In the genomic region with DNA sequence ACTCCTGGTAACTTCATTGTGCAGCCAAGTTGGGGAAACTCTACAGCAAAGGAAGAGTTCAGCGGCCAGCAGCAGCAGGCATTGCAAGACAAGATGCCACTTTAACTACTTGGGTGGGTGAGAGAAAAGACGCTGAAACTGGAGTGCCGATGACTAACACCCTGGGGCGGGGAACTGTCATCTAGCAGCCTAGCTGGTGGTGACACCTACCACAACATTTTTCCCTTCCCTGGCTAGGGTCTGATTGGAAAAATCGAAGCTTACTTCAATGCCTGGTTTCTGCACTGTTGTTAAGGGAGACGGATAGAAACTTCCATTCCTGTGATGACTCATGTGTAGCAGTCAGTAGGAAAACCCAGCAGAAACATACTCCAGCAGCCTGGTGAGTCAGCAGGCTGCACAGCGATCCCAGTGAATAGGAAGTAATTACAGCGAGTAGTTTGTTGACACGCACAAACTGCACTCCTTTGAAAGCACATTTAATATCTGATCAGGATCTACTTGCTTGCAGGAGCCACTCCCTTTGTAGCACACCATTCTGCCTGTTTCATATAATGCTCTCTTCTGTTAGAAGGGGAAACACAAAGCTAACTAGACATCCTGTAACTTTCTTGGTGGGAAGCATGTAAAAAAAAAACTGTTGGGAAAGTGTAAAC, we compare ENCODE assay signal across 1 cellular context.
TF ChIP-seq lines count a peak whose summit lies in the region.

No MANE protein-coding gene starts in this region.

TF ChIP-seq in HepG2, 621 proteins besides CTCF, POLR2A, EP300 and RAD21 (continued from another document and continues in another):
- TF ChIP-seq ZNF605 (CRISPR knock-in tag; IDR thresholded peaks at IDR 0.05): no peak
- peak; percentile 52; the same call in 1 of the 2 replicates for TF ChIP-seq ZBTB21 (CRISPR knock-in tag; IDR thresholded peaks at IDR 0.05)
- TF ChIP-seq CENPX (CRISPR knock-in tag; IDR thresholded peaks at IDR 0.05): no peak
- no peak for TF ChIP-seq ZNF256 (CRISPR knock-in tag; conservative IDR thresholded peaks at IDR 0.05)
- peak; percentile 77 for TF ChIP-seq ZNF614 (CRISPR knock-in tag; IDR thresholded peaks at IDR 0.05; ENCODE audit: borderline replicate concordance)
- TF ChIP-seq PAF1 (CRISPR knock-in tag; IDR thresholded peaks at IDR 0.05): no peak
- TF ChIP-seq ZSCAN30 (CRISPR knock-in tag; IDR thresholded peaks at IDR 0.05): no peak
- TF ChIP-seq ZSCAN25 (CRISPR knock-in tag; IDR thresholded peaks at IDR 0.05): no peak
- no peak for TF ChIP-seq AGO1 (IDR thresholded peaks at IDR 0.05; ENCODE audit: low read depth, low read length, poor library complexity, severe bottlenecking)
- no peak for TF ChIP-seq ZNF724P (CRISPR knock-in tag; IDR thresholded peaks at IDR 0.05; ENCODE audit: borderline replicate concordance)
- TF ChIP-seq ZNF556 (CRISPR knock-in tag; IDR thresholded peaks at IDR 0.05; ENCODE audit: borderline replicate concordance): no peak
- TF ChIP-seq, protein P1, sequence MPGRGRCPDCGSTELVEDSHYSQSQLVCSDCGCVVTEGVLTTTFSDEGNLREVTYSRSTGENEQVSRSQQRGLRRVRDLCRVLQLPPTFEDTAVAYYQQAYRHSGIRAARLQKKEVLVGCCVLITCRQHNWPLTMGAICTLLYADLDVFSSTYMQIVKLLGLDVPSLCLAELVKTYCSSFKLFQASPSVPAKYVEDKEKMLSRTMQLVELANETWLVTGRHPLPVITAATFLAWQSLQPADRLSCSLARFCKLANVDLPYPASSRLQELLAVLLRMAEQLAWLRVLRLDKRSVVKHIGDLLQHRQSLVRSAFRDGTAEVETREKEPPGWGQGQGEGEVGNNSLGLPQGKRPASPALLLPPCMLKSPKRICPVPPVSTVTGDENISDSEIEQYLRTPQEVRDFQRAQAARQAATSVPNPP (CRISPR knock-in tag; IDR thresholded peaks at IDR 0.05): no peak
- TF ChIP-seq ZNF121 (CRISPR knock-in tag; IDR thresholded peaks at IDR 0.05): no peak
- TF ChIP-seq ZNF432 (CRISPR knock-in tag; IDR thresholded peaks at IDR 0.05; ENCODE audit: borderline replicate concordance): no peak
- TF ChIP-seq, protein P2, sequence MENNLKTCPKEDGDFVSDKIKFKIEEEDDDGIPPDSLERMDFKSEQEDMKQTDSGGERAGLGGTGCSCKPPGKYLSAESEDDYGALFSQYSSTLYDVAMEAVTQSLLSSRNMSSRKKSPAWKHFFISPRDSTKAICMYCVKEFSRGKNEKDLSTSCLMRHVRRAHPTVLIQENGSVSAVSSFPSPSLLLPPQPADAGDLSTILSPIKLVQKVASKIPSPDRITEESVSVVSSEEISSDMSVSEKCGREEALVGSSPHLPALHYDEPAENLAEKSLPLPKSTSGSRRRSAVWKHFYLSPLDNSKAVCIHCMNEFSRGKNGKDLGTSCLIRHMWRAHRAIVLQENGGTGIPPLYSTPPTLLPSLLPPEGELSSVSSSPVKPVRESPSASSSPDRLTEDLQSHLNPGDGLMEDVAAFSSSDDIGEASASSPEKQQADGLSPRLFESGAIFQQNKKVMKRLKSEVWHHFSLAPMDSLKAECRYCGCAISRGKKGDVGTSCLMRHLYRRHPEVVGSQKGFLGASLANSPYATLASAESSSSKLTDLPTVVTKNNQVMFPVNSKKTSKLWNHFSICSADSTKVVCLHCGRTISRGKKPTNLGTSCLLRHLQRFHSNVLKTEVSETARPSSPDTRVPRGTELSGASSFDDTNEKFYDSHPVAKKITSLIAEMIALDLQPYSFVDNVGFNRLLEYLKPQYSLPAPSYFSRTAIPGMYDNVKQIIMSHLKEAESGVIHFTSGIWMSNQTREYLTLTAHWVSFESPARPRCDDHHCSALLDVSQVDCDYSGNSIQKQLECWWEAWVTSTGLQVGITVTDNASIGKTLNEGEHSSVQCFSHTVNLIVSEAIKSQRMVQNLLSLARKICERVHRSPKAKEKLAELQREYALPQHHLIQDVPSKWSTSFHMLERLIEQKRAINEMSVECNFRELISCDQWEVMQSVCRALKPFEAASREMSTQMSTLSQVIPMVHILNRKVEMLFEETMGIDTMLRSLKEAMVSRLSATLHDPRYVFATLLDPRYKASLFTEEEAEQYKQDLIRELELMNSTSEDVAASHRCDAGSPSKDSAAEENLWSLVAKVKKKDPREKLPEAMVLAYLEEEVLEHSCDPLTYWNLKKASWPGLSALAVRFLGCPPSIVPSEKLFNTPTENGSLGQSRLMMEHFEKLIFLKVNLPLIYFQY (CRISPR knock-in tag; IDR thresholded peaks at IDR 0.05; ENCODE audit: borderline replicate concordance): 0 out of 2 replicates have a peak, but pooled peaks have one; percentile 21
- no peak for TF ChIP-seq ZNF382 (CRISPR knock-in tag; IDR thresholded peaks at IDR 0.05; ENCODE audit: borderline replicate concordance)
- no peak for TF ChIP-seq MAZ (IDR thresholded peaks at IDR 0.05; ENCODE audit: borderline replicate concordance, low read depth, low read length)
- no peak for TF ChIP-seq MAZ (CRISPR knock-in tag; IDR thresholded peaks at IDR 0.05; ENCODE audit: low read depth)
- no peak for TF ChIP-seq SRY (CRISPR knock-in tag; IDR thresholded peaks at IDR 0.05)
- TF ChIP-seq TMF1 (CRISPR knock-in tag; IDR thresholded peaks at IDR 0.05; ENCODE audit: low read depth): no peak
- TF ChIP-seq, protein P3, sequence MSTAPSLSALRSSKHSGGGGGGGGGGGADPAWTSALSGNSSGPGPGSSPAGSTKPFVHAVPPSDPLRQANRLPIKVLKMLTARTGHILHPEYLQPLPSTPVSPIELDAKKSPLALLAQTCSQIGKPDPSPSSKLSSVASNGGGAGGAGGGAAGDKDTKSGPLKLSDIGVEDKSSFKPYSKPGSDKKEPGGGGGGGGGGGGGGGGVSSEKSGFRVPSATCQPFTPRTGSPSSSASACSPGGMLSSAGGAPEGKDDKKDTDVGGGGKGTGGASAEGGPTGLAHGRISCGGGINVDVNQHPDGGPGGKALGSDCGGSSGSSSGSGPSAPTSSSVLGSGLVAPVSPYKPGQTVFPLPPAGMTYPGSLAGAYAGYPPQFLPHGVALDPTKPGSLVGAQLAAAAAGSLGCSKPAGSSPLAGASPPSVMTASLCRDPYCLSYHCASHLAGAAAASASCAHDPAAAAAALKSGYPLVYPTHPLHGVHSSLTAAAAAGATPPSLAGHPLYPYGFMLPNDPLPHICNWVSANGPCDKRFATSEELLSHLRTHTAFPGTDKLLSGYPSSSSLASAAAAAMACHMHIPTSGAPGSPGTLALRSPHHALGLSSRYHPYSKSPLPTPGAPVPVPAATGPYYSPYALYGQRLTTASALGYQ (CRISPR knock-in tag; IDR thresholded peaks at IDR 0.05): no peak; the same call in 1 of the 2 replicates
- TF ChIP-seq, protein P4, sequence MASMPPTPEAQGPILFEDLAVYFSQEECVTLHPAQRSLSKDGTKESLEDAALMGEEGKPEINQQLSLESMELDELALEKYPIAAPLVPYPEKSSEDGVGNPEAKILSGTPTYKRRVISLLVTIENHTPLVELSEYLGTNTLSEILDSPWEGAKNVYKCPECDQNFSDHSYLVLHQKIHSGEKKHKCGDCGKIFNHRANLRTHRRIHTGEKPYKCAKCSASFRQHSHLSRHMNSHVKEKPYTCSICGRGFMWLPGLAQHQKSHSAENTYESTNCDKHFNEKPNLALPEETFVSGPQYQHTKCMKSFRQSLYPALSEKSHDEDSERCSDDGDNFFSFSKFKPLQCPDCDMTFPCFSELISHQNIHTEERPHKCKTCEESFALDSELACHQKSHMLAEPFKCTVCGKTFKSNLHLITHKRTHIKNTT (CRISPR knock-in tag; IDR thresholded peaks at IDR 0.05): no peak
- TF ChIP-seq NR3C1 (CRISPR knock-in tag; IDR thresholded peaks at IDR 0.05): no peak
- TF ChIP-seq AGO2 (optimal IDR thresholded peaks at IDR 0.05; ENCODE audit: low read depth, low read length): no peak
- peak; percentile 95 for TF ChIP-seq ETV5 (CRISPR knock-in tag; IDR thresholded peaks at IDR 0.05; ENCODE audit: borderline replicate concordance)
- TF ChIP-seq, protein P5, sequence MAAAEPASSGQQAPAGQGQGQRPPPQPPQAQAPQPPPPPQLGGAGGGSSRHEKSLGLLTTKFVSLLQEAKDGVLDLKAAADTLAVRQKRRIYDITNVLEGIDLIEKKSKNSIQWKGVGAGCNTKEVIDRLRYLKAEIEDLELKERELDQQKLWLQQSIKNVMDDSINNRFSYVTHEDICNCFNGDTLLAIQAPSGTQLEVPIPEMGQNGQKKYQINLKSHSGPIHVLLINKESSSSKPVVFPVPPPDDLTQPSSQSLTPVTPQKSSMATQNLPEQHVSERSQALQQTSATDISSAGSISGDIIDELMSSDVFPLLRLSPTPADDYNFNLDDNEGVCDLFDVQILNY (CRISPR knock-in tag; conservative IDR thresholded peaks at IDR 0.05): no peak
- TF ChIP-seq SUZ12 (IDR thresholded peaks at IDR 0.05; ENCODE audit: low read depth, low read length): no peak
- TF ChIP-seq HOXA3 (CRISPR knock-in tag; IDR thresholded peaks at IDR 0.05): peak; percentile 65
- TF ChIP-seq, protein P6, sequence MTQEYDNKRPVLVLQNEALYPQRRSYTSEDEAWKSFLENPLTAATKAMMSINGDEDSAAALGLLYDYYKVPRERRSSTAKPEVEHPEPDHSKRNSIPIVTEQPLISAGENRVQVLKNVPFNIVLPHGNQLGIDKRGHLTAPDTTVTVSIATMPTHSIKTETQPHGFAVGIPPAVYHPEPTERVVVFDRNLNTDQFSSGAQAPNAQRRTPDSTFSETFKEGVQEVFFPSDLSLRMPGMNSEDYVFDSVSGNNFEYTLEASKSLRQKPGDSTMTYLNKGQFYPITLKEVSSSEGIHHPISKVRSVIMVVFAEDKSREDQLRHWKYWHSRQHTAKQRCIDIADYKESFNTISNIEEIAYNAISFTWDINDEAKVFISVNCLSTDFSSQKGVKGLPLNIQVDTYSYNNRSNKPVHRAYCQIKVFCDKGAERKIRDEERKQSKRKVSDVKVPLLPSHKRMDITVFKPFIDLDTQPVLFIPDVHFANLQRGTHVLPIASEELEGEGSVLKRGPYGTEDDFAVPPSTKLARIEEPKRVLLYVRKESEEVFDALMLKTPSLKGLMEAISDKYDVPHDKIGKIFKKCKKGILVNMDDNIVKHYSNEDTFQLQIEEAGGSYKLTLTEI (CRISPR knock-in tag; conservative IDR thresholded peaks at IDR 0.05): no peak
- TF ChIP-seq ZNF446 (CRISPR knock-in tag; IDR thresholded peaks at IDR 0.05): no peak
- TF ChIP-seq ARHGAP35 (CRISPR knock-in tag; IDR thresholded peaks at IDR 0.05; ENCODE audit: borderline replicate concordance): no peak
- no peak for TF ChIP-seq NFYC (CRISPR knock-in tag; IDR thresholded peaks at IDR 0.05)
- no peak for TF ChIP-seq ZNF891 (CRISPR knock-in tag; IDR thresholded peaks at IDR 0.05)
- TF ChIP-seq FOXJ3 (CRISPR knock-in tag; IDR thresholded peaks at IDR 0.05; ENCODE audit: borderline replicate concordance): peak; percentile 61; the same call in 1 of the 2 replicates
- no peak for TF ChIP-seq CENPT (CRISPR knock-in tag; IDR thresholded peaks at IDR 0.05; ENCODE audit: low read depth)
- TF ChIP-seq ZNF205 (CRISPR knock-in tag; IDR thresholded peaks at IDR 0.05): peak; percentile 86
- TF ChIP-seq, protein P7, sequence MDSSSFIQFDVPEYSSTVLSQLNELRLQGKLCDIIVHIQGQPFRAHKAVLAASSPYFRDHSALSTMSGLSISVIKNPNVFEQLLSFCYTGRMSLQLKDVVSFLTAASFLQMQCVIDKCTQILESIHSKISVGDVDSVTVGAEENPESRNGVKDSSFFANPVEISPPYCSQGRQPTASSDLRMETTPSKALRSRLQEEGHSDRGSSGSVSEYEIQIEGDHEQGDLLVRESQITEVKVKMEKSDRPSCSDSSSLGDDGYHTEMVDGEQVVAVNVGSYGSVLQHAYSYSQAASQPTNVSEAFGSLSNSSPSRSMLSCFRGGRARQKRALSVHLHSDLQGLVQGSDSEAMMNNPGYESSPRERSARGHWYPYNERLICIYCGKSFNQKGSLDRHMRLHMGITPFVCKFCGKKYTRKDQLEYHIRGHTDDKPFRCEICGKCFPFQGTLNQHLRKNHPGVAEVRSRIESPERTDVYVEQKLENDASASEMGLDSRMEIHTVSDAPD (CRISPR knock-in tag; IDR thresholded peaks at IDR 0.05): no peak
- peak; percentile 100 for TF ChIP-seq FOSL2 (CRISPR knock-in tag; IDR thresholded peaks at IDR 0.05)
- no peak for TF ChIP-seq ARNT (IDR thresholded peaks at IDR 0.05)
- TF ChIP-seq, protein P8, sequence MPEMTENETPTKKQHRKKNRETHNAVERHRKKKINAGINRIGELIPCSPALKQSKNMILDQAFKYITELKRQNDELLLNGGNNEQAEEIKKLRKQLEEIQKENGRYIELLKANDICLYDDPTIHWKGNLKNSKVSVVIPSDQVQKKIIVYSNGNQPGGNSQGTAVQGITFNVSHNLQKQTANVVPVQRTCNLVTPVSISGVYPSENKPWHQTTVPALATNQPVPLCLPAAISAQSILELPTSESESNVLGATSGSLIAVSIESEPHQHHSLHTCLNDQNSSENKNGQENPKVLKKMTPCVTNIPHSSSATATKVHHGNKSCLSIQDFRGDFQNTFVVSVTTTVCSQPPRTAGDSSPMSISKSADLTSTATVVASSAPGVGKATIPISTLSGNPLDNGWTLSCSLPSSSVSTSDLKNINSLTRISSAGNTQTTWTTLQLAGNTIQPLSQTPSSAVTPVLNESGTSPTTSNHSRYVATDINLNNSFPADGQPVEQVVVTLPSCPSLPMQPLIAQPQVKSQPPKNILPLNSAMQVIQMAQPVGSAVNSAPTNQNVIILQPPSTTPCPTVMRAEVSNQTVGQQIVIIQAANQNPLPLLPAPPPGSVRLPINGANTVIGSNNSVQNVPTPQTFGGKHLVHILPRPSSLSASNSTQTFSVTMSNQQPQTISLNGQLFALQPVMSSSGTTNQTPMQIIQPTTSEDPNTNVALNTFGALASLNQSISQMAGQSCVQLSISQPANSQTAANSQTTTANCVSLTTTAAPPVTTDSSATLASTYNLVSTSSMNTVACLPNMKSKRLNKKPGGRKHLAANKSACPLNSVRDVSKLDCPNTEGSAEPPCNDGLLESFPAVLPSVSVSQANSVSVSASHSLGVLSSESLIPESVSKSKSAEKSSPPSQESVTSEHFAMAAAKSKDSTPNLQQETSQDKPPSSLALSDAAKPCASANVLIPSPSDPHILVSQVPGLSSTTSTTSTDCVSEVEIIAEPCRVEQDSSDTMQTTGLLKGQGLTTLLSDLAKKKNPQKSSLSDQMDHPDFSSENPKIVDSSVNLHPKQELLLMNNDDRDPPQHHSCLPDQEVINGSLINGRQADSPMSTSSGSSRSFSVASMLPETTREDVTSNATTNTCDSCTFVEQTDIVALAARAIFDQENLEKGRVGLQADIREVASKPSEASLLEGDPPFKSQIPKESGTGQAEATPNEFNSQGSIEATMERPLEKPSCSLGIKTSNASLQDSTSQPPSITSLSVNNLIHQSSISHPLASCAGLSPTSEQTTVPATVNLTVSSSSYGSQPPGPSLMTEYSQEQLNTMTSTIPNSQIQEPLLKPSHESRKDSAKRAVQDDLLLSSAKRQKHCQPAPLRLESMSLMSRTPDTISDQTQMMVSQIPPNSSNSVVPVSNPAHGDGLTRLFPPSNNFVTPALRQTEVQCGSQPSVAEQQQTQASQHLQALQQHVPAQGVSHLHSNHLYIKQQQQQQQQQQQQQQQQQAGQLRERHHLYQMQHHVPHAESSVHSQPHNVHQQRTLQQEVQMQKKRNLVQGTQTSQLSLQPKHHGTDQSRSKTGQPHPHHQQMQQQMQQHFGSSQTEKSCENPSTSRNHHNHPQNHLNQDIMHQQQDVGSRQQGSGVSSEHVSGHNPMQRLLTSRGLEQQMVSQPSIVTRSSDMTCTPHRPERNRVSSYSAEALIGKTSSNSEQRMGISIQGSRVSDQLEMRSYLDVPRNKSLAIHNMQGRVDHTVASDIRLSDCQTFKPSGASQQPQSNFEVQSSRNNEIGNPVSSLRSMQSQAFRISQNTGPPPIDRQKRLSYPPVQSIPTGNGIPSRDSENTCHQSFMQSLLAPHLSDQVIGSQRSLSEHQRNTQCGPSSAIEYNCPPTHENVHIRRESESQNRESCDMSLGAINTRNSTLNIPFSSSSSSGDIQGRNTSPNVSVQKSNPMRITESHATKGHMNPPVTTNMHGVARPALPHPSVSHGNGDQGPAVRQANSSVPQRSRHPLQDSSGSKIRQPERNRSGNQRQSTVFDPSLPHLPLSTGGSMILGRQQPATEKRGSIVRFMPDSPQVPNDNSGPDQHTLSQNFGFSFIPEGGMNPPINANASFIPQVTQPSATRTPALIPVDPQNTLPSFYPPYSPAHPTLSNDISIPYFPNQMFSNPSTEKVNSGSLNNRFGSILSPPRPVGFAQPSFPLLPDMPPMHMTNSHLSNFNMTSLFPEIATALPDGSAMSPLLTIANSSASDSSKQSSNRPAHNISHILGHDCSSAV (CRISPR knock-in tag; IDR thresholded peaks at IDR 0.05; ENCODE audit: borderline replicate concordance): no peak
